In the genomic region with DNA sequence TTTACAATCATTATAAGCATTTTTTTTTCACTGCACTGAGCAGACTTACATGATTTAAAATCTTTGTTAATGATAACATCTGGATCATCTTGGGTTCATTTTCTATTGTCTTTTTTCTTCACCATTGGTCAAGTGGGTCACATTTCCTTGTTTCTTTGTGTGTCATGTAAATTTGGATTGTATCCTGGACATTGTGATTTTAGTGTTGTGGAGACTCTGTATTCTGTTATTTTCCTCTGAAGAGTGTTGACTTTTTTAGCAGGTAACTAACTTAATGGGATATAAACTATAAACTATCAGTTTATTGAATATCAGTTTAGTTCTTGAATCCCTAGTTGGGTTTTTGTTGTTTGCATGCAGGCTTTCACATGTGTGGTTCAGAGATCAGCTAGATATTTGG, we compare ENCODE assay signal across 1 cellular context.
TF ChIP-seq lines count a peak whose summit lies in the region.

No MANE protein-coding gene starts in this region.

TF ChIP-seq in HEK293, 187 proteins besides CTCF, POLR2A, EP300 and RAD21:
- TF ChIP-seq, protein P1, sequence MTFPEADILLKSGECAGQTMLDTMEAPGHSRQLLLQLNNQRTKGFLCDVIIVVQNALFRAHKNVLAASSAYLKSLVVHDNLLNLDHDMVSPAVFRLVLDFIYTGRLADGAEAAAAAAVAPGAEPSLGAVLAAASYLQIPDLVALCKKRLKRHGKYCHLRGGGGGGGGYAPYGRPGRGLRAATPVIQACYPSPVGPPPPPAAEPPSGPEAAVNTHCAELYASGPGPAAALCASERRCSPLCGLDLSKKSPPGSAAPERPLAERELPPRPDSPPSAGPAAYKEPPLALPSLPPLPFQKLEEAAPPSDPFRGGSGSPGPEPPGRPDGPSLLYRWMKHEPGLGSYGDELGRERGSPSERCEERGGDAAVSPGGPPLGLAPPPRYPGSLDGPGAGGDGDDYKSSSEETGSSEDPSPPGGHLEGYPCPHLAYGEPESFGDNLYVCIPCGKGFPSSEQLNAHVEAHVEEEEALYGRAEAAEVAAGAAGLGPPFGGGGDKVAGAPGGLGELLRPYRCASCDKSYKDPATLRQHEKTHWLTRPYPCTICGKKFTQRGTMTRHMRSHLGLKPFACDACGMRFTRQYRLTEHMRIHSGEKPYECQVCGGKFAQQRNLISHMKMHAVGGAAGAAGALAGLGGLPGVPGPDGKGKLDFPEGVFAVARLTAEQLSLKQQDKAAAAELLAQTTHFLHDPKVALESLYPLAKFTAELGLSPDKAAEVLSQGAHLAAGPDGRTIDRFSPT (tag by site-specific recombination; IDR thresholded peaks at IDR 0.05): no peak
- TF ChIP-seq SETDB1 (IDR thresholded peaks at IDR 0.05; ENCODE audit: insufficient read length, low read length): peak; percentile 61
